ENCODE assay signal across 32 cellular contexts in genomic region chr20:59586613-59587012, GRCh38. TPM values are rescaled to one million over a fixed set of nuclear protein-coding genes. Genes with fewer than 3 reads are reported as not detected.
"Had no signal": no experiment of that assay in that cellular context is flagged by ENCODE, and none has a peak within 500 bp of the region (broad histone marks: within the 10 kb centered on the region; RNA-seq: fewer than 3 reads in every experiment).

No MANE protein-coding gene starts in this region.

- H3K4me1 ChIP-seq: ascending aorta had no signal

- H3K9me3 ChIP-seq: ascending aorta, MG63, SJCRH30 had no signal

- H3K4me2 ChIP-seq: PC-9 had no signal

- H3K27ac ChIP-seq: ascending aorta, cardiac muscle cell, PC-9, RWPE1, SJCRH30, SK-N-MC had no signal

- H2AFZ ChIP-seq: PC-9 had no signal

- H3K4me3 ChIP-seq: ascending aorta, cardiac muscle cell, K562, MG63, PC-9, SJCRH30, SK-N-MC had no signal

- DNase-seq: activated CD4-positive, alpha-beta T cell treated with anti-CD3 and anti-CD28 coated beads, Interleukin-2, amount 10 ng/mL, durations not matched to agents 7 days and 5 days; activated CD4-positive, alpha-beta T cell treated with anti-CD3 and anti-CD28 coated beads, Interleukin-2, amount 50 U/mL, for 48 hours; activated CD8-positive, alpha-beta T cell treated with anti-CD3 and anti-CD28 coated beads, Interleukin-2, amount 10 ng/mL, durations not matched to agents 7 days and 5 days; activated gamma-delta T cell; activated naive CD4-positive, alpha-beta T cell treated with Interleukin-2 at 50 U/mL for 16 hours; activated naive CD8-positive, alpha-beta T cell treated with anti-CD3 and anti-CD28 coated beads, Interleukin-2, amount 10 ng/mL, durations not matched to agents 7 days and 5 days; activated T-cell treated with anti-CD3 and anti-CD28 coated beads, Interleukin-2, amount 50 U/mL, for 24 hours; amygdala; Karpas-422; MG63; NCI-H1048; NCI-H1105 treated with DMSO at 0.1 percent for 48 hours; NCI-H1436; NCI-H1694; NCI-H1930; NCI-H2081 treated with DMSO at 0.1 percent for 48 hours; NCI-H510A; NCI-H526; NCI-H748 treated with DMSO at 0.1 percent for 48 hours; NK-92 treated with Interleukin-12 subunit alpha and Interleukin-12 subunit beta, amount 100 ng/mL, for 24 hours; PC-9; SHP77; T1000 had no signal

- H3K36me3 ChIP-seq: ascending aorta, cardiac muscle cell, MG63, SJCRH30 had no signal

- H3K27me3 ChIP-seq: ascending aorta, cardiac muscle cell had no signal

- ATAC-seq: activated CD8-positive, alpha-beta T cell treated with anti-CD3 and anti-CD28 coated beads, Interleukin-2, amount 10 ng/mL, durations not matched to agents 7 days and 5 days; K562 had no signal

RNA-seq across cellular contexts. Expression of gene PHACTR3, which starts 17.7 kb away (rescaled TPM):
- total RNA-seq: activated CD4-positive, alpha-beta T cell treated with anti-CD3 and anti-CD28 coated beads, Interleukin-2, amount 10 ng/mL, durations not matched to agents 7 days and 5 days; activated CD8-positive, alpha-beta T cell treated with anti-CD3 and anti-CD28 coated beads, Interleukin-2, amount 10 ng/mL, durations not matched to agents 7 days and 5 days; activated naive CD8-positive, alpha-beta T cell treated with anti-CD3 and anti-CD28 coated beads, Interleukin-2, amount 10 ng/mL, durations not matched to agents 7 days and 5 days; activated T-helper 2 cell treated with anti-CD3 and anti-CD28 coated beads, Interferon-gamma antibody, Interleukin-2, Interleukin-4, amounts not matched to agents 10 μg/mL and 5 μg/mL and 100 μg/mL, durations not matched to agents 14 hours and 24 hours and 36 hours; ascending aorta; K562; SJCRH30; T-helper 1 cell treated with Interleukin-12 subunit alpha and Interleukin-12 subunit beta and Interleukin-4 antibody, amounts not matched to agents 30 ng/mL and 1 ng/mL, for 36 hours; T-helper 2 cell treated with Interferon-gamma antibody and Interleukin-4, amounts not matched to agents 100 ng/mL and 5 ng/mL, for 36 hours had no signal
- polyA plus RNA-seq: K562 had no signal
